9 cellular contexts compared by ENCODE assay signal in genomic region chr11:84558085-84558905, GRCh38.
DNase-seq lines count a peak whose midpoint lies in the region; ATAC-seq and TF ChIP-seq lines count a peak whose summit lies in the region.
"Had no signal": no experiment of that assay in that cellular context is flagged by ENCODE, and none has a peak within 500 bp of the region (broad histone marks: within the 10 kb centered on the region; RNA-seq: fewer than 3 reads in every experiment).

No MANE protein-coding gene starts in this region.

- no peaks in the 10 kb centered on the region for H3K36me3 Mint-ChIP-seq in T-cell
- H3K36me3 Mint-ChIP-seq in stimulated activated effector memory CD8-positive, alpha-beta T cell treated with anti-CD3 and anti-CD28 coated beads, Interleukin-12 subunit alpha, Interleukin-12 subunit beta, amount 100 ng/mL, for 72 hours, result no peaks in the 10 kb centered on the region

- TF ChIP-seq CTCF in breast epithelium (IDR thresholded peaks at IDR 0.05) (peak in 2 of 3 donors; percentile 58 to 63), left lung (IDR thresholded peaks at IDR 0.05) (peak; percentile 60 to 90)

- intact Hi-C loops in breast epithelium (cut with DNase I; ENCODE audit: low total_unique reads) (no loop called here), left lung (cut with DNase I) (no loop called here)

- H3K9me3 ChIP-seq in breast epithelium (no peaks in the 10 kb centered on the region), left lung (no peaks in the 10 kb centered on the region)

- H3K4me1 ChIP-seq in breast epithelium (no peaks in the 10 kb centered on the region), left lung (no peaks in the 10 kb centered on the region)

- CTCF ChIA-PET in T-cell (lab: Charles Lee), result interaction anchor here in 1 of 2 donors (0.6 to 0.8 kb wide), 2 partner anchors 1032 to 1417 kb away, joined by 4 read pairs; no protein-coding TSS in a partner anchor

- H3K4me3 ChIP-seq in breast epithelium, result no peak overlapping the region
- H3K4me3 ChIP-seq in left lung, result no peak overlapping the region

- no peak overlapping the region for H3K4me3 Mint-ChIP-seq in T-cell
- H3K4me3 Mint-ChIP-seq in stimulated activated effector memory CD8-positive, alpha-beta T cell treated with anti-CD3 and anti-CD28 coated beads, Interleukin-12 subunit alpha, Interleukin-12 subunit beta, amount 100 ng/mL, for 72 hours, result no peak overlapping the region
- H3K4me3 Mint-ChIP-seq: stimulated activated naive CD8-positive, alpha-beta T cell treated with anti-CD3 and anti-CD28 coated beads, Interleukin-15, Interleukin-2, amounts not matched to agents 100 ng/mL and 50 ng/mL, for 24 hours had no signal

- peak; percentile 92 for ATAC-seq in HG03103 (IDR thresholded peaks at IDR 0.05; ENCODE audit: low read depth, unreplicated experiment)
- peak; percentile 96 for ATAC-seq in left lung
- no peak for ATAC-seq in T-cell (replicated peaks in 1 of 4)
- ATAC-seq in stimulated activated effector memory CD8-positive, alpha-beta T cell treated with anti-CD3 and anti-CD28 coated beads, Interleukin-12 subunit alpha, Interleukin-12 subunit beta, amount 100 ng/mL, for 72 hours, result no peak

- no peaks in the 10 kb centered on the region for H3K36me3 ChIP-seq in breast epithelium
- H3K36me3 ChIP-seq in left lung, result no peaks in the 10 kb centered on the region

- peaks cover 0 to 4% (median 0%) of the 10 kb centered on the region in 3 donors for H3K9me3 Mint-ChIP-seq in T-cell
- H3K9me3 Mint-ChIP-seq in stimulated activated effector memory CD8-positive, alpha-beta T cell treated with anti-CD3 and anti-CD28 coated beads, Interleukin-12 subunit alpha, Interleukin-12 subunit beta, amount 100 ng/mL, for 72 hours, result peaks cover 9% of the 10 kb centered on the region
- H3K9me3 Mint-ChIP-seq: stimulated activated naive CD8-positive, alpha-beta T cell treated with anti-CD3 and anti-CD28 coated beads, Interleukin-15, Interleukin-2, amounts not matched to agents 100 ng/mL and 50 ng/mL, for 24 hours had no signal

- no peak overlapping the region for H3K27ac Mint-ChIP-seq in T-cell
- no peak overlapping the region for H3K27ac Mint-ChIP-seq in stimulated activated effector memory CD8-positive, alpha-beta T cell treated with anti-CD3 and anti-CD28 coated beads, Interleukin-12 subunit alpha, Interleukin-12 subunit beta, amount 100 ng/mL, for 72 hours
- H3K27ac Mint-ChIP-seq: stimulated activated naive CD8-positive, alpha-beta T cell treated with anti-CD3 and anti-CD28 coated beads, Interleukin-15, Interleukin-2, amounts not matched to agents 100 ng/mL and 50 ng/mL, for 24 hours had no signal

- no peak overlapping the region for H3K27ac ChIP-seq in breast epithelium
- no peak overlapping the region for H3K27ac ChIP-seq in left lung

- DNase-seq in Daoy (ENCODE audit: low read depth), result peak; percentile 6
- peak; percentile 5 for DNase-seq in GM19238 (ENCODE audit: insufficient read length, low spot score)
- peak; percentile 26 for DNase-seq in NCI-H460 (ENCODE audit: extremely low read depth, low read depth)
- no peak for DNase-seq in breast epithelium (ENCODE audit: low spot score in 2 of 2)
- DNase-seq in left lung, result no peak
- no peak for DNase-seq in T-cell
- DNase-seq in stimulated activated effector memory CD8-positive, alpha-beta T cell treated with anti-CD3 and anti-CD28 coated beads, Interleukin-12 subunit alpha, Interleukin-12 subunit beta, amount 100 ng/mL, for 72 hours (ENCODE audit: low spot score in 2 of 2), result no peak

- no peak for TF ChIP-seq POLR2A in breast epithelium (IDR thresholded peaks at IDR 0.05)

- POLR2A ChIA-PET in T-cell (lab: Charles Lee), result no interaction called here

- H3K27me3 Mint-ChIP-seq in T-cell, result no peaks in the 10 kb centered on the region
- H3K27me3 Mint-ChIP-seq: stimulated activated naive CD8-positive, alpha-beta T cell treated with anti-CD3 and anti-CD28 coated beads, Interleukin-15, Interleukin-2, amounts not matched to agents 100 ng/mL and 50 ng/mL, for 24 hours had no signal

- H3K27me3 ChIP-seq in breast epithelium (no peaks in the 10 kb centered on the region), left lung (no peaks in the 10 kb centered on the region)

- no peaks in the 10 kb centered on the region for H3K4me1 Mint-ChIP-seq in T-cell
- no peaks in the 10 kb centered on the region for H3K4me1 Mint-ChIP-seq in stimulated activated effector memory CD8-positive, alpha-beta T cell treated with anti-CD3 and anti-CD28 coated beads, Interleukin-12 subunit alpha, Interleukin-12 subunit beta, amount 100 ng/mL, for 72 hours

Comparison
In these comparisons a context has a peak if more than half of its experiments do, and no peak if none do; other contexts are left out.
1. DNase-seq: peak in Daoy (single experiment), GM19238 (single experiment) and NCI-H460 (single experiment); none in breast epithelium (0 of 2), left lung (0 of 2), T-cell (0 of 34) and stimulated activated effector memory CD8-positive, alpha-beta T cell treated with anti-CD3 and anti-CD28 coated beads, Interleukin-12 subunit alpha, Interleukin-12 subunit beta, amount 100 ng/mL, for 72 hours (0 of 2).
2. ATAC-seq: peak in HG03103 (single experiment) and left lung (single experiment); none in T-cell (0 of 4) and stimulated activated effector memory CD8-positive, alpha-beta T cell treated with anti-CD3 and anti-CD28 coated beads, Interleukin-12 subunit alpha, Interleukin-12 subunit beta, amount 100 ng/mL, for 72 hours (single experiment).